In genomic region chr3:138367326-138367850, GRCh38 we compare ENCODE assay signal across 29 cellular contexts. TPM values are rescaled to one million over a fixed set of nuclear protein-coding genes. Genes with fewer than 3 reads are reported as not detected.
A peak's percentile ranks its signal among the peaks of the same experiment; 100 is the strongest.
DNase-seq lines count a peak whose midpoint lies in the region; ATAC-seq and TF ChIP-seq lines count a peak whose summit lies in the region.
"Had no signal": no experiment of that assay in that cellular context is flagged by ENCODE, and none has a peak within 500 bp of the region (broad histone marks: within the 10 kb centered on the region; RNA-seq: fewer than 3 reads in every experiment).

No MANE protein-coding gene starts in this region.

- H3K9ac ChIP-seq in SK-N-SH = no peak overlapping the region

- TF ChIP-seq EP300 in SK-N-SH (IDR thresholded peaks at IDR 0.05; ENCODE audit: borderline replicate concordance in 1 of 2, low read depth in 1 of 2, low read length in 1 of 2) = no peak

- H2AFZ ChIP-seq in SK-N-SH (ENCODE audit: low read depth) = no peak overlapping the region

- H3K36me3 ChIP-seq in SJSA1 = peaks cover 46% of the 10 kb centered on the region
- no peaks in the 10 kb centered on the region for H3K36me3 ChIP-seq in lung (ENCODE audit: control insufficient read depth in 2 of 2, insufficient read depth in 2 of 2, low read length in 2 of 2)
- no peaks in the 10 kb centered on the region for H3K36me3 ChIP-seq in SK-N-SH (replicated peaks in 1 of 2; ENCODE audit: control insufficient read depth in 1 of 2, insufficient read depth in 2 of 2, low read length in 1 of 2)
- H3K36me3 ChIP-seq: adrenal gland, HAP-1, right lobe of liver, vagina had no signal

- peaks cover 2% of the 10 kb centered on the region in 2 donors for H3K36me3 Mint-ChIP-seq in CD14-positive monocyte
- no peaks in the 10 kb centered on the region for H3K36me3 Mint-ChIP-seq in stimulated activated effector memory CD8-positive, alpha-beta T cell treated with anti-CD3 and anti-CD28 coated beads, Interleukin-12 subunit alpha, Interleukin-12 subunit beta, amount 100 ng/mL, for 72 hours
- H3K36me3 Mint-ChIP-seq: activated naive CD4-positive, alpha-beta T cell treated with anti-CD3 and anti-CD28 coated beads, Interleukin-2, amount 10 ng/mL, durations not matched to agents 7 days and 5 days had no signal

- no peaks in the 10 kb centered on the region for H4K20me1 ChIP-seq in SK-N-SH (ENCODE audit: insufficient read depth)

- H3K9me3 ChIP-seq in SJSA1 (replicated peaks) (no peaks in the 10 kb centered on the region; the same call in 1 of the 2 replicates), lung (ENCODE audit: control insufficient read depth in 2 of 2, insufficient read depth in 1 of 2, low read length in 1 of 2) (no peaks in the 10 kb centered on the region), SK-N-SH (no peaks in the 10 kb centered on the region)
- H3K9me3 ChIP-seq: adrenal gland, HAP-1, right lobe of liver, vagina had no signal

- H3K9me3 Mint-ChIP-seq in CD14-positive monocyte = peaks cover 0 to 6% (median 3%) of the 10 kb centered on the region in 7 donors
- peaks cover 2% of the 10 kb centered on the region for H3K9me3 Mint-ChIP-seq in stimulated activated effector memory CD8-positive, alpha-beta T cell treated with anti-CD3 and anti-CD28 coated beads, Interleukin-12 subunit alpha, Interleukin-12 subunit beta, amount 100 ng/mL, for 72 hours
- H3K9me3 Mint-ChIP-seq: activated CD4-positive, alpha-beta memory T cell treated with anti-CD3 and anti-CD28 coated beads, Interleukin-2, amount 10 ng/mL, durations not matched to agents 7 days and 5 days; activated naive CD4-positive, alpha-beta T cell treated with anti-CD3 and anti-CD28 coated beads, Interleukin-2, amount 10 ng/mL, durations not matched to agents 7 days and 5 days; brain had no signal

- H3K4me1 ChIP-seq in SJSA1 (replicated peaks) (peaks cover 71% of the 10 kb centered on the region), lung (ENCODE audit: control insufficient read depth in 2 of 2, insufficient read depth in 2 of 2, low read length in 2 of 2) (peaks cover 24 to 27% of the 10 kb centered on the region in 2 donors), SK-N-SH (ENCODE audit: control insufficient read depth in 1 of 2, insufficient read depth in 2 of 2, low read depth in 1 of 2, low read length in 1 of 2) (no peaks in the 10 kb centered on the region)
- H3K4me1 ChIP-seq: HAP-1, right lobe of liver had no signal

- H3K4me1 Mint-ChIP-seq in CD14-positive monocyte = peaks cover 51% of the 10 kb centered on the region
- peaks cover 15% of the 10 kb centered on the region for H3K4me1 Mint-ChIP-seq in stimulated activated effector memory CD8-positive, alpha-beta T cell treated with anti-CD3 and anti-CD28 coated beads, Interleukin-12 subunit alpha, Interleukin-12 subunit beta, amount 100 ng/mL, for 72 hours
- H3K4me1 Mint-ChIP-seq: activated naive CD4-positive, alpha-beta T cell treated with anti-CD3 and anti-CD28 coated beads, Interleukin-2, amount 10 ng/mL, durations not matched to agents 7 days and 5 days had no signal

- intact Hi-C loops in CD14-positive monocyte (cut with micrococcal nuclease) = no loop called here

- POLR2A ChIA-PET in SK-N-SH (lab: Yijun Ruan, JAX) = no interaction called here

- H3K9me2 ChIP-seq in SK-N-SH = no peaks in the 10 kb centered on the region

- H3K79me2 ChIP-seq in SK-N-SH (ENCODE audit: insufficient read depth) = peaks cover 5% of the 10 kb centered on the region; the same call in 1 of the 2 replicates

- peak overlapping the region; percentile 16 to 95 (median 90) for H3K27ac Mint-ChIP-seq in CD14-positive monocyte
- H3K27ac Mint-ChIP-seq in stimulated activated effector memory CD8-positive, alpha-beta T cell treated with anti-CD3 and anti-CD28 coated beads, Interleukin-12 subunit alpha, Interleukin-12 subunit beta, amount 100 ng/mL, for 72 hours = no peak overlapping the region
- H3K27ac Mint-ChIP-seq: activated CD4-positive, alpha-beta memory T cell treated with anti-CD3 and anti-CD28 coated beads, Interleukin-2, amount 10 ng/mL, durations not matched to agents 7 days and 5 days; activated naive CD4-positive, alpha-beta T cell treated with anti-CD3 and anti-CD28 coated beads, Interleukin-2, amount 10 ng/mL, durations not matched to agents 7 days and 5 days; mesothelial cell of epicardium had no signal

- H3K4me3 ChIP-seq in SJSA1 (no peak overlapping the region), lung (no peak overlapping the region), SK-N-SH (ENCODE audit: low read depth in 2 of 2, low read length in 1 of 2) (no peak overlapping the region)
- H3K4me3 ChIP-seq: adrenal gland, HAP-1, right lobe of liver, vagina had no signal

- peak overlapping the region in 1 of 2 donors; percentile 47 for H3K4me3 Mint-ChIP-seq in CD14-positive monocyte
- H3K4me3 Mint-ChIP-seq in stimulated activated effector memory CD8-positive, alpha-beta T cell treated with anti-CD3 and anti-CD28 coated beads, Interleukin-12 subunit alpha, Interleukin-12 subunit beta, amount 100 ng/mL, for 72 hours = no peak overlapping the region
- H3K4me3 Mint-ChIP-seq: activated CD4-positive, alpha-beta memory T cell treated with anti-CD3 and anti-CD28 coated beads, Interleukin-2, amount 10 ng/mL, durations not matched to agents 7 days and 5 days; activated naive CD4-positive, alpha-beta T cell treated with anti-CD3 and anti-CD28 coated beads, Interleukin-2, amount 10 ng/mL, durations not matched to agents 7 days and 5 days; brain; mesothelial cell of epicardium had no signal

- ATAC-seq in lung (ENCODE audit: insufficient read depth, low FRiP score) (no peak), HG02981 (IDR thresholded peaks at IDR 0.05; ENCODE audit: unreplicated experiment) (no peak)
- no peak for ATAC-seq in stimulated activated effector memory CD8-positive, alpha-beta T cell treated with anti-CD3 and anti-CD28 coated beads, Interleukin-12 subunit alpha, Interleukin-12 subunit beta, amount 100 ng/mL, for 72 hours
- ATAC-seq: Panc1 had no signal

- H3K27me3 ChIP-seq in SJSA1 (replicated peaks) (no peaks in the 10 kb centered on the region), lung (ENCODE audit: control insufficient read depth, insufficient read depth) (no peaks in the 10 kb centered on the region), SK-N-SH (ENCODE audit: insufficient read depth) (no peaks in the 10 kb centered on the region)
- H3K27me3 ChIP-seq: adrenal gland, right lobe of liver, vagina had no signal

- no peak for TF ChIP-seq RAD21 in SK-N-SH (IDR thresholded peaks at IDR 0.05; ENCODE audit: low read length)

- no peaks in the 10 kb centered on the region for H3F3A ChIP-seq in SK-N-SH (replicated peaks; ENCODE audit: insufficient read depth)

- H3K27ac ChIP-seq in SJSA1 (peak overlapping the region; percentile 88), lung (ENCODE audit: low read depth in 1 of 2, low read length in 1 of 2) (peak overlapping the region; percentile 17 to 42), temporal lobe (ENCODE audit: low read depth, low read length) (peak overlapping the region; percentile 77), SK-N-SH (ENCODE audit: low read depth in 2 of 2, low read length in 1 of 2) (no peak overlapping the region)
- H3K27ac ChIP-seq: right lobe of liver, vagina had no signal

- DNase-seq in CD14-positive monocyte (ENCODE audit: low spot score) (no peak), SJSA1 (ENCODE audit: low read depth in 1 of 2, low spot score in 2 of 2) (peak; percentile 91 to 92), lung (ENCODE audit: low spot score) (no peak), SK-N-SH (no peak)
- no peak for DNase-seq in stimulated activated effector memory CD8-positive, alpha-beta T cell treated with anti-CD3 and anti-CD28 coated beads, Interleukin-12 subunit alpha, Interleukin-12 subunit beta, amount 100 ng/mL, for 72 hours (ENCODE audit: low spot score in 2 of 2)
- DNase-seq: activated CD4-positive, alpha-beta memory T cell treated with anti-CD3 and anti-CD28 coated beads, Interleukin-2, amount 10 ng/mL, durations not matched to agents 7 days and 5 days; activated CD8-positive, alpha-beta memory T cell treated with anti-CD3 and anti-CD28 coated beads, Interleukin-2, amount 50 U/mL, for 4 hours; activated naive CD4-positive, alpha-beta T cell treated with anti-CD3 and anti-CD28 coated beads, Interleukin-2, amount 10 ng/mL, durations not matched to agents 7 days and 5 days; effector CD4-positive, alpha-beta T cell; naive B cell; NCI-H1436 treated with DMSO at 0.1 percent for 48 hours; NCI-H2107; NCI-H345; SHP77 treated with DMSO at 0.1 percent for 48 hours; stimulated activated CD4-positive, alpha-beta T cell treated with anti-CD3 and anti-CD28 coated beads, Interleukin-4, amount 100 ng/mL, for 1 hour; SW 1271 had no signal

- H3K4me2 ChIP-seq in SK-N-SH = no peak overlapping the region

- H3K27me3 Mint-ChIP-seq in CD14-positive monocyte (ENCODE audit: low read depth in 3 of 3) = peaks cover 0 to 8% (median 2%) of the 10 kb centered on the region in 3 donors
- H3K27me3 Mint-ChIP-seq: brain had no signal

- TF ChIP-seq CTCF in CD14-positive monocyte (IDR thresholded peaks at IDR 0.05) (no peak), lung (IDR thresholded peaks at IDR 0.05; ENCODE audit: control extremely low read depth, extremely low read depth) (no peak), SK-N-SH (IDR thresholded peaks at IDR 0.05) (no peak)

- 80 to 88% methylated on average over 7 of the region's 7 CpGs for WGBS in lung, 2 donors
- 88% methylated on average over 6 of the region's 7 CpGs for WGBS in SK-N-SH (ENCODE audit: low lambda C conversion rate)

- CTCF ChIA-PET in SK-N-SH (lab: Yijun Ruan, JAX) = no interaction called here

TF ChIP-seq in SK-N-SH, 30 proteins besides CTCF, POLR2A, EP300 and RAD21 (continues in another document):
- TF ChIP-seq MAX (IDR thresholded peaks at IDR 0.05; ENCODE audit: low read depth) (no peak), RXRA (IDR thresholded peaks at IDR 0.05; ENCODE audit: borderline replicate concordance, low read depth) (no peak), NFIC (IDR thresholded peaks at IDR 0.05; ENCODE audit: borderline replicate concordance) (no peak), TAF1 (IDR thresholded peaks at IDR 0.05; ENCODE audit: borderline replicate concordance, low read depth, low read length) (no peak)

RNA-seq across cellular contexts. Expression of gene MRAS, which starts 19.0 kb away (rescaled TPM):
- 1 to 10 TPM; 6.2 to 8.3 TPM for polyA plus RNA-seq in CD14-positive monocyte
- 75.6 and 155 TPM in 2 replicates for total RNA-seq in SJSA1 (2014; rRNA removed; shearing (Covaris generic))
- 10 to 100 TPM; 22.5 to 28.7 TPM for total RNA-seq in lung
- 10 to 100 TPM; 12.6 to 22.2 TPM for polyA plus RNA-seq in lung
- 63.9 TPM for total RNA-seq in temporal lobe
- 25.0 and 28.1 TPM in 2 replicates for polyA plus RNA-seq in SK-N-SH (2012; rRNA removed)
- 26.8 and 28.4 TPM in 2 replicates for polyA plus RNA-seq in SK-N-SH (2012; cell fraction: cytosol; rRNA removed)
- polyA plus RNA-seq in SK-N-SH (2012; cell fraction: nucleus; rRNA removed) = 25.7 and 27.4 TPM in 2 replicates
- total RNA-seq: activated CD4-positive, alpha-beta memory T cell treated with anti-CD3 and anti-CD28 coated beads, Interleukin-2, amount 10 ng/mL, durations not matched to agents 7 days and 5 days had no signal

RNA-seq across cellular contexts. Expression of gene NME9, which starts 37.7 kb away (rescaled TPM):
- not detected for polyA plus RNA-seq in CD14-positive monocyte
- 0.13 TPM in 1 of 2 replicates, not detected in the other for total RNA-seq in SJSA1 (2014; rRNA removed; shearing (Covaris generic))
- 10 to 100 TPM in 1 of 2 donors, 1 to 10 TPM in 1; 9.8 to 11.4 TPM for total RNA-seq in lung
- polyA plus RNA-seq in lung = 1 to 10 TPM; 2.8 to 5.0 TPM
- 3.9 TPM for total RNA-seq in temporal lobe
- 0.43 and 0.65 TPM in 2 replicates for polyA plus RNA-seq in SK-N-SH (2012; rRNA removed)
- 0.28 and 0.39 TPM in 2 replicates for polyA plus RNA-seq in SK-N-SH (2012; cell fraction: cytosol; rRNA removed)
- 1.3 and 2.0 TPM in 2 replicates for polyA plus RNA-seq in SK-N-SH (2012; cell fraction: nucleus; rRNA removed)
- total RNA-seq: chondrocyte, G401, IMR-90, left lobe of liver, right lobe of liver, vagina had no signal
- polyA plus RNA-seq: IMR-90 had no signal

Comparison
In these comparisons a context has a peak if more than half of its experiments do, and no peak if none do; other contexts are left out.
1. DNase-seq: peak in SJSA1 (2 of 2); none in CD14-positive monocyte (single experiment), lung (single experiment), SK-N-SH (single experiment) and stimulated activated effector memory CD8-positive, alpha-beta T cell treated with anti-CD3 and anti-CD28 coated beads, Interleukin-12 subunit alpha, Interleukin-12 subunit beta, amount 100 ng/mL, for 72 hours (0 of 2).
2. H3K27ac ChIP-seq: peak in SJSA1 (single experiment), lung (2 of 2) and temporal lobe (single experiment); none in SK-N-SH (0 of 2).